Comparison of ENCODE assay signal across 23 cellular contexts in genomic region chr2:216879727-216880508, GRCh38. TPM values are rescaled to one million over a fixed set of nuclear protein-coding genes. Genes with fewer than 3 reads are reported as not detected.
DNase-seq lines count a peak whose midpoint lies in the region; ATAC-seq and TF ChIP-seq lines count a peak whose summit lies in the region.
"Had no signal": no experiment of that assay in that cellular context is flagged by ENCODE, and none has a peak within 500 bp of the region (broad histone marks: within the 10 kb centered on the region; RNA-seq: fewer than 3 reads in every experiment).

No MANE protein-coding gene starts in this region.

- no peaks in the 10 kb centered on the region for H3K36me3 Mint-ChIP-seq in stimulated activated naive CD8-positive, alpha-beta T cell treated with anti-CD3 and anti-CD28 coated beads, Interleukin-15, Interleukin-2, amounts not matched to agents 100 ng/mL and 50 ng/mL, for 24 hours (ENCODE audit: low read depth)
- no peaks in the 10 kb centered on the region for H3K36me3 Mint-ChIP-seq in activated naive CD8-positive, alpha-beta T cell treated with anti-CD3 and anti-CD28 coated beads for 36 hours
- no peaks in the 10 kb centered on the region for H3K36me3 Mint-ChIP-seq in natural killer cell treated with Interleukin-12 subunit alpha and Interleukin-12 subunit beta and Interleukin-15 and Interleukin-18, amount 100 ng/mL, for 72 hours
- no peaks in the 10 kb centered on the region for H3K36me3 Mint-ChIP-seq in osteocyte (ENCODE audit: unreplicated experiment)
- H3K36me3 Mint-ChIP-seq: CD4-positive, CD25-positive, alpha-beta regulatory T cell had no signal

- no peaks in the 10 kb centered on the region for H3K27me3 Mint-ChIP-seq in stimulated activated naive CD8-positive, alpha-beta T cell treated with anti-CD3 and anti-CD28 coated beads, Interleukin-15, Interleukin-2, amounts not matched to agents 100 ng/mL and 50 ng/mL, for 24 hours
- H3K27me3 Mint-ChIP-seq in activated naive CD8-positive, alpha-beta T cell treated with anti-CD3 and anti-CD28 coated beads for 36 hours: no peaks in the 10 kb centered on the region
- peaks cover 0 to 2% of the 10 kb centered on the region in 2 donors for H3K27me3 Mint-ChIP-seq in natural killer cell treated with Interleukin-12 subunit alpha and Interleukin-12 subunit beta and Interleukin-15 and Interleukin-18, amount 100 ng/mL, for 72 hours
- no peaks in the 10 kb centered on the region for H3K27me3 Mint-ChIP-seq in osteocyte (ENCODE audit: unreplicated experiment)
- H3K27me3 Mint-ChIP-seq: CD4-positive, CD25-positive, alpha-beta regulatory T cell had no signal

- TF ChIP-seq CTCF in osteocyte (IDR thresholded peaks at IDR 0.05): no peak

- ATAC-seq in stimulated activated naive CD8-positive, alpha-beta T cell treated with anti-CD3 and anti-CD28 coated beads, Interleukin-15, Interleukin-2, amounts not matched to agents 100 U/mL and 50 U/mL, for 24 hours: no peak
- no peak for ATAC-seq in natural killer cell treated with Interleukin-12 subunit alpha and Interleukin-12 subunit beta and Interleukin-15 and Interleukin-18, amount 100 ng/mL, for 72 hours
- ATAC-seq: GM12878 had no signal

- no peak overlapping the region for H3K4me3 ChIP-seq in MG63
- H3K4me3 ChIP-seq: esophagus squamous epithelium, GM12878, lung, right lobe of liver, testis had no signal

- H3K4me3 Mint-ChIP-seq in stimulated activated naive CD8-positive, alpha-beta T cell treated with anti-CD3 and anti-CD28 coated beads, Interleukin-15, Interleukin-2, amounts not matched to agents 100 ng/mL and 50 ng/mL, for 24 hours: no peak overlapping the region
- H3K4me3 Mint-ChIP-seq in activated naive CD8-positive, alpha-beta T cell treated with anti-CD3 and anti-CD28 coated beads for 36 hours: no peak overlapping the region
- H3K4me3 Mint-ChIP-seq in natural killer cell treated with Interleukin-12 subunit alpha and Interleukin-12 subunit beta and Interleukin-15 and Interleukin-18, amount 100 ng/mL, for 72 hours: peak overlapping the region; percentile 79
- H3K4me3 Mint-ChIP-seq in osteocyte (ENCODE audit: unreplicated experiment): no peak overlapping the region
- H3K4me3 Mint-ChIP-seq: CD4-positive, CD25-positive, alpha-beta regulatory T cell; HFFc6 had no signal

- H3K9me3 ChIP-seq in MG63: no peaks in the 10 kb centered on the region
- H3K9me3 ChIP-seq: esophagus squamous epithelium, right lobe of liver, testis had no signal

- H3K4me1 Mint-ChIP-seq in stimulated activated naive CD8-positive, alpha-beta T cell treated with anti-CD3 and anti-CD28 coated beads, Interleukin-15, Interleukin-2, amounts not matched to agents 100 ng/mL and 50 ng/mL, for 24 hours (ENCODE audit: low read depth): peaks cover 17% of the 10 kb centered on the region
- peaks cover 15% of the 10 kb centered on the region for H3K4me1 Mint-ChIP-seq in activated naive CD8-positive, alpha-beta T cell treated with anti-CD3 and anti-CD28 coated beads for 36 hours
- peaks cover 19 to 22% of the 10 kb centered on the region in 2 donors for H3K4me1 Mint-ChIP-seq in natural killer cell treated with Interleukin-12 subunit alpha and Interleukin-12 subunit beta and Interleukin-15 and Interleukin-18, amount 100 ng/mL, for 72 hours (ENCODE audit: low read depth in 2 of 2)
- H3K4me1 Mint-ChIP-seq in osteocyte (ENCODE audit: unreplicated experiment): peaks cover 7% of the 10 kb centered on the region

- no peaks in the 10 kb centered on the region for H3K9me3 Mint-ChIP-seq in stimulated activated naive CD8-positive, alpha-beta T cell treated with anti-CD3 and anti-CD28 coated beads, Interleukin-15, Interleukin-2, amounts not matched to agents 100 ng/mL and 50 ng/mL, for 24 hours
- no peaks in the 10 kb centered on the region for H3K9me3 Mint-ChIP-seq in activated naive CD8-positive, alpha-beta T cell treated with anti-CD3 and anti-CD28 coated beads for 36 hours
- H3K9me3 Mint-ChIP-seq in natural killer cell treated with Interleukin-12 subunit alpha and Interleukin-12 subunit beta and Interleukin-15 and Interleukin-18, amount 100 ng/mL, for 72 hours: no peaks in the 10 kb centered on the region
- H3K9me3 Mint-ChIP-seq in osteocyte (ENCODE audit: unreplicated experiment): no peaks in the 10 kb centered on the region
- H3K9me3 Mint-ChIP-seq: HFFc6 had no signal

- H3K27me3 ChIP-seq in MG63: no peaks in the 10 kb centered on the region
- H3K27me3 ChIP-seq: esophagus squamous epithelium, right lobe of liver, testis had no signal

- H3K27ac Mint-ChIP-seq in stimulated activated naive CD8-positive, alpha-beta T cell treated with anti-CD3 and anti-CD28 coated beads, Interleukin-15, Interleukin-2, amounts not matched to agents 100 ng/mL and 50 ng/mL, for 24 hours: peak overlapping the region; percentile 43
- peak overlapping the region; percentile 72 for H3K27ac Mint-ChIP-seq in activated naive CD8-positive, alpha-beta T cell treated with anti-CD3 and anti-CD28 coated beads for 36 hours
- peak overlapping the region; percentile 69 to 80 for H3K27ac Mint-ChIP-seq in natural killer cell treated with Interleukin-12 subunit alpha and Interleukin-12 subunit beta and Interleukin-15 and Interleukin-18, amount 100 ng/mL, for 72 hours
- no peak overlapping the region for H3K27ac Mint-ChIP-seq in osteocyte (ENCODE audit: unreplicated experiment)
- H3K27ac Mint-ChIP-seq: CD4-positive, CD25-positive, alpha-beta regulatory T cell; HFFc6 had no signal

- H3K36me3 ChIP-seq in MG63: no peaks in the 10 kb centered on the region
- H3K36me3 ChIP-seq: esophagus squamous epithelium, right lobe of liver had no signal

- DNase-seq in stimulated activated naive CD8-positive, alpha-beta T cell treated with anti-CD3 and anti-CD28 coated beads, Interleukin-15, Interleukin-2, amounts not matched to agents 100 U/mL and 50 U/mL, for 24 hours: no peak
- no peak for DNase-seq in activated naive CD8-positive, alpha-beta T cell treated with anti-CD3 and anti-CD28 coated beads for 36 hours
- no peak for DNase-seq in natural killer cell treated with Interleukin-12 subunit alpha and Interleukin-12 subunit beta and Interleukin-15 and Interleukin-18, amount 100 ng/mL, for 72 hours (ENCODE audit: low spot score)
- no peak for DNase-seq in MG63
- no peak for DNase-seq in NCI-H2171 (lab: John Stamatoyannopoulos, UW)
- no peak for DNase-seq in osteocyte (ENCODE audit: extremely low spot score, unreplicated experiment)
- DNase-seq: activated CD4-positive, alpha-beta T cell treated with anti-CD3 and anti-CD28 coated beads for 4 hours; activated naive CD4-positive, alpha-beta T cell treated with Interleukin-2 at 50 U/mL for 16 hours; DMS53; effector memory CD4-positive, alpha-beta T cell; esophagus squamous epithelium; HFFc6; NCI-H187; NCI-H446; right lobe of liver had no signal

RNA-seq across cellular contexts. Expression of gene TNP1, which starts 20.1 kb away (rescaled TPM):
- not detected for total RNA-seq in activated naive CD8-positive, alpha-beta T cell treated with anti-CD3 and anti-CD28 coated beads for 36 hours
- total RNA-seq in natural killer cell treated with Interleukin-12 subunit alpha and Interleukin-12 subunit beta and Interleukin-15 and Interleukin-18, amount 100 ng/mL, for 72 hours: not detected
- total RNA-seq in MG63 (2014; rRNA removed; shearing (Covaris generic); ENCODE audit: low replicate concordance): not detected in 2 replicates
- total RNA-seq in osteocyte: not detected in 2 replicates
- total RNA-seq: CD4-positive, CD25-positive, alpha-beta regulatory T cell; chondrocyte; esophagus squamous epithelium; GM12878; HFFc6; kidney epithelial cell; lung; M059J; right lobe of liver had no signal
